Comparison of ENCODE assay signal across 11 cellular contexts in the genomic region with DNA sequence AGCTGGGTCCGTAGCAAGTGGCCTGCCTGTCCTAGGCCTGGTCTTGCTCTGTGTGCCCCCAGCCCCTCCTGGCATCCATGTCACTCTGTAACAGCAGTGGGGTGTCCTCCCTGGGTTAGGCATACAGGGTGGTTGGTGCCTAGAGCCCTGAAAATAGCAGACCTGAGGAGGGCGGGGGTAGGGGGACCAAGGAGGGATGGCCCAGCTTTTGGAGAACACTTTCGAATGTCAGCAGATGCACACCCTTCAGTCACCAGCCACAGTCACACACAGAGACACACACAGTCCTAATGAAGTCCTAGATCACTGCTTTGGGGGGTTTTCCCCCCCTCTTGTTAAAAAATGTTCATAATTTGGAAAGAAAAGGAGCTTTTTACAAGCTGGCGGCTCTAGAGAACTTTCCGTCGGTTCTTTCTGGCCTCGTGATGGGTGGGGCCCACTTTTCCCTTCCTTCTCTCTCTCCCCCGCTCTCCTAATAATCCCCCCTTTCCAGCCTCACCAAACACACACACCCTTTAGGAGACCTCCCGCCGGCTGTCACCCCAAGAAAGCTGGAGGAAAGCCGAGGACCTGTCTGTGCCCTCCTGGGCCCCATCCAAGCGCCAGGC. TPM values are rescaled to one million over a fixed set of nuclear protein-coding genes. Genes with fewer than 3 reads are reported as not detected.
A peak's percentile ranks its signal among the peaks of the same experiment; 100 is the strongest.
DNase-seq lines count a peak whose midpoint lies in the region; ATAC-seq and TF ChIP-seq lines count a peak whose summit lies in the region.
"Had no signal": no experiment of that assay in that cellular context is flagged by ENCODE, and none has a peak within 500 bp of the region (broad histone marks: within the 10 kb centered on the region; RNA-seq: fewer than 3 reads in every experiment).

No MANE protein-coding gene starts in this region.

- TF ChIP-seq CTCF in AG10803 (conservative IDR thresholded peaks at IDR 0.05; ENCODE audit: low read length) (no peak), ascending aorta (IDR thresholded peaks at IDR 0.05) (no peak), sigmoid colon (IDR thresholded peaks at IDR 0.05) (no peak)
- TF ChIP-seq CTCF in activated CD8-positive, alpha-beta T cell treated with anti-CD3 and anti-CD28 coated beads for 36 hours (IDR thresholded peaks at IDR 0.05), result no peak

- no peak overlapping the region for H3K9ac ChIP-seq in iPS-15b (ENCODE audit: low read depth, low read length)

- H3K27me3 ChIP-seq in ascending aorta (no peaks in the 10 kb centered on the region), iPS-15b (ENCODE audit: control insufficient read depth, insufficient read depth, low read length) (peaks cover 95% of the 10 kb centered on the region), sigmoid colon (no peaks in the 10 kb centered on the region)

- no peaks in the 10 kb centered on the region for H3K36me3 Mint-ChIP-seq in activated CD8-positive, alpha-beta T cell treated with anti-CD3 and anti-CD28 coated beads for 36 hours (ENCODE audit: low read depth)
- H3K36me3 Mint-ChIP-seq: natural killer cell treated with Interleukin-12 subunit alpha and Interleukin-12 subunit beta and Interleukin-15 and Interleukin-18, amount 100 ng/mL, for 72 hours had no signal

- H3K4me1 ChIP-seq in ascending aorta (peaks cover 78 to 100% of the 10 kb centered on the region in 2 donors), iPS-15b (ENCODE audit: control insufficient read depth, insufficient read depth, low read length) (peaks cover 25% of the 10 kb centered on the region), sigmoid colon (peaks cover 0 to 100% (median 100%) of the 10 kb centered on the region in 4 donors)

- DNase-seq in AG10803 (ENCODE audit: low read depth) (no peak), ascending aorta (ENCODE audit: low spot score in 2 of 2) (no peak), sigmoid colon (peak; percentile 86), NCI-H526 treated with DMSO at 0.1 percent for 48 hours (lab: John Stamatoyannopoulos, UW) (no peak), left colon (no peak), DMS153 treated with DMSO at 0.1 percent for 48 hours (lab: John Stamatoyannopoulos, UW; ENCODE audit: unreplicated experiment) (no peak)
- DNase-seq in activated CD8-positive, alpha-beta T cell treated with anti-CD3 and anti-CD28 coated beads for 36 hours, result no peak
- DNase-seq: activated CD4-positive, alpha-beta memory T cell treated with anti-CD3 and anti-CD28 coated beads, Interleukin-2, amount 10 ng/mL, durations not matched to agents 7 days and 5 days had no signal

- H3K4me3 Mint-ChIP-seq in activated CD8-positive, alpha-beta T cell treated with anti-CD3 and anti-CD28 coated beads for 36 hours, result no peak overlapping the region
- H3K4me3 Mint-ChIP-seq: activated CD4-positive, alpha-beta memory T cell treated with anti-CD3 and anti-CD28 coated beads, Interleukin-2, amount 10 ng/mL, durations not matched to agents 7 days and 5 days; B cell; natural killer cell treated with Interleukin-12 subunit alpha and Interleukin-12 subunit beta and Interleukin-15 and Interleukin-18, amount 100 ng/mL, for 72 hours had no signal

- no peak for TF ChIP-seq EP300 in sigmoid colon (IDR thresholded peaks at IDR 0.05)

- H3K9me3 Mint-ChIP-seq in activated CD8-positive, alpha-beta T cell treated with anti-CD3 and anti-CD28 coated beads for 36 hours, result no peaks in the 10 kb centered on the region
- H3K9me3 Mint-ChIP-seq: activated CD4-positive, alpha-beta memory T cell treated with anti-CD3 and anti-CD28 coated beads, Interleukin-2, amount 10 ng/mL, durations not matched to agents 7 days and 5 days; natural killer cell treated with Interleukin-12 subunit alpha and Interleukin-12 subunit beta and Interleukin-15 and Interleukin-18, amount 100 ng/mL, for 72 hours had no signal

- WGBS in sigmoid colon, 2 donors, result 40 to 68% methylated on average over 12 of the region's 12 CpGs

- peaks cover 11% of the 10 kb centered on the region for H3K4me1 Mint-ChIP-seq in activated CD8-positive, alpha-beta T cell treated with anti-CD3 and anti-CD28 coated beads for 36 hours (ENCODE audit: low read depth)

- peaks cover 4% of the 10 kb centered on the region for H3K27me3 Mint-ChIP-seq in activated CD8-positive, alpha-beta T cell treated with anti-CD3 and anti-CD28 coated beads for 36 hours

- no peak overlapping the region for H3K27ac Mint-ChIP-seq in activated CD8-positive, alpha-beta T cell treated with anti-CD3 and anti-CD28 coated beads for 36 hours
- H3K27ac Mint-ChIP-seq: activated CD4-positive, alpha-beta memory T cell treated with anti-CD3 and anti-CD28 coated beads, Interleukin-2, amount 10 ng/mL, durations not matched to agents 7 days and 5 days; B cell; natural killer cell treated with Interleukin-12 subunit alpha and Interleukin-12 subunit beta and Interleukin-15 and Interleukin-18, amount 100 ng/mL, for 72 hours had no signal

- no peak for ATAC-seq in left colon
- no peak for ATAC-seq in activated CD8-positive, alpha-beta T cell treated with anti-CD3 and anti-CD28 coated beads for 36 hours

- H3K36me3 ChIP-seq in ascending aorta, result no peaks in the 10 kb centered on the region
- H3K36me3 ChIP-seq in iPS-15b (ENCODE audit: control insufficient read depth, insufficient read depth, low read length), result no peaks in the 10 kb centered on the region
- H3K36me3 ChIP-seq in sigmoid colon, result no peaks in the 10 kb centered on the region

- CTCF ChIA-PET in activated CD8-positive, alpha-beta T cell treated with anti-CD3 and anti-CD28 coated beads for 36 hours (lab: Charles Lee), result interaction anchor here (1.6 to 10.1 kb wide), 4 partner anchors 21 to 89 kb away, joined by 8 to 160 read pairs (median 66); no protein-coding TSS in a partner anchor

- no peak for TF ChIP-seq POLR2A in sigmoid colon (IDR thresholded peaks at IDR 0.05)

- peak overlapping the region; percentile 34 for H3K4me3 ChIP-seq in AG10803 (ENCODE audit: low read length)
- H3K4me3 ChIP-seq in ascending aorta, result peak overlapping the region in 1 of 2 donors; percentile 53
- H3K4me3 ChIP-seq in iPS-15b (ENCODE audit: low read depth, low read length), result peak overlapping the region; percentile 5
- H3K4me3 ChIP-seq in sigmoid colon, result peak overlapping the region in 3 of 4 donors; percentile 17 to 29 (median 23)

- intact Hi-C loops in ascending aorta (cut with DNase I) (no loop called here), sigmoid colon (cut with DNase I) (no loop called here), left colon (cut with DNase I, micrococcal nuclease) (no loop called here)
- intact Hi-C loops in activated CD8-positive, alpha-beta T cell treated with anti-CD3 and anti-CD28 coated beads for 36 hours (cut with micrococcal nuclease), result no loop called here

- POLR2A ChIA-PET in activated CD8-positive, alpha-beta T cell treated with anti-CD3 and anti-CD28 coated beads for 36 hours (lab: Charles Lee), result interaction anchor here (0.8 kb wide), 2 partner anchors 11 to 89 kb away, joined by 3 to 5 read pairs; no protein-coding TSS in a partner anchor

- H3K27ac ChIP-seq in ascending aorta (peak overlapping the region; percentile 99), sigmoid colon (peak overlapping the region; percentile 95 to 99 (median 97))

- H3K9me3 ChIP-seq in ascending aorta (no peaks in the 10 kb centered on the region), iPS-15b (ENCODE audit: control insufficient read depth, insufficient read depth, low read length) (no peaks in the 10 kb centered on the region), sigmoid colon (no peaks in the 10 kb centered on the region)

RNA-seq across cellular contexts. Expression of a gene that starts 47.9 kb away (rescaled TPM):
- total RNA-seq in ascending aorta, result 46.7 TPM
- 10 to 100 TPM; 13.0 to 17.8 (median 15.2) TPM for total RNA-seq in sigmoid colon
- polyA plus RNA-seq in sigmoid colon, result 10 to 100 TPM in 1 of 3 donors, 1 to 10 TPM in 2; 3.0 to 18.4 (median 3.7) TPM
- total RNA-seq in left colon, result 1 to 10 TPM; 2.0 to 4.5 TPM
- total RNA-seq in activated CD8-positive, alpha-beta T cell treated with anti-CD3 and anti-CD28 coated beads for 36 hours, result 1 to 10 TPM; 3.9 to 4.8 TPM

RNA-seq across cellular contexts. Expression of a gene that starts 59.4 kb away (rescaled TPM):
- total RNA-seq in ascending aorta, result 76.5 TPM
- total RNA-seq in sigmoid colon, result 100 to 1,000 TPM in 1 of 4 donors, 10 to 100 TPM in 3; 44.1 to 104 (median 58.5) TPM
- polyA plus RNA-seq in sigmoid colon, result 10 to 100 TPM; 10.6 to 28.2 (median 22.2) TPM
- total RNA-seq in left colon, result 10 to 100 TPM; 49.8 to 61.7 TPM
- 1 to 10 TPM; 4.7 to 5.0 TPM for total RNA-seq in activated CD8-positive, alpha-beta T cell treated with anti-CD3 and anti-CD28 coated beads for 36 hours

Comparison
In these comparisons a context has a peak if more than half of its experiments do, and no peak if none do; other contexts are left out.
1. RNA of a gene that starts 59.4 kb away (total RNA-seq): 76.5 TPM in ascending aorta (single experiment), 44.1 to 104 TPM in sigmoid colon and 49.8 to 61.7 TPM in left colon; 4.7 to 5.0 TPM in activated CD8-positive, alpha-beta T cell treated with anti-CD3 and anti-CD28 coated beads for 36 hours; every median in the first group is over 4 times any median in the second.